ENCODE assay signal across 9 cellular contexts in genomic region chr11:33716236-33716635, GRCh38. TPM values are rescaled to one million over a fixed set of nuclear protein-coding genes. Genes with fewer than 3 reads are reported as not detected.
A peak's percentile ranks its signal among the peaks of the same experiment; 100 is the strongest.
DNase-seq lines count a peak whose midpoint lies in the region; ATAC-seq, FAIRE-seq and TF ChIP-seq lines count a peak whose summit lies in the region.
"Had no signal": no experiment of that assay in that cellular context is flagged by ENCODE, and none has a peak within 500 bp of the region (broad histone marks: within the 10 kb centered on the region; RNA-seq: fewer than 3 reads in every experiment).

No MANE protein-coding gene starts in this region.

- peak overlapping the region in 2 of 4 donors; percentile 45 to 72 for H3K27ac ChIP-seq in tibial nerve

- peaks cover 10% of the 10 kb centered on the region for H3K36me3 Mint-ChIP-seq in activated CD4-positive, alpha-beta T cell treated with anti-CD3 and anti-CD28 coated beads, Interleukin-2, amount 10 ng/mL, durations not matched to agents 7 days and 5 days (ENCODE audit: low read depth)

- no peak overlapping the region for H3K4me3 ChIP-seq in fibroblast of villous mesenchyme (ENCODE audit: low read depth, low read length)
- no peak overlapping the region for H3K4me3 ChIP-seq in tibial nerve

- TF ChIP-seq POLR2A in tibial nerve (IDR thresholded peaks at IDR 0.05), result no peak

- H3K4me1 ChIP-seq in tibial nerve, result peaks cover 0 to 68% (median 17%) of the 10 kb centered on the region in 4 donors

- no peaks in the 10 kb centered on the region for H3K9me3 ChIP-seq in tibial nerve

- H3K27me3 ChIP-seq in tibial nerve, result no peaks in the 10 kb centered on the region

- peaks cover 10% of the 10 kb centered on the region for H3K4me1 Mint-ChIP-seq in activated CD4-positive, alpha-beta T cell treated with anti-CD3 and anti-CD28 coated beads, Interleukin-2, amount 10 ng/mL, durations not matched to agents 7 days and 5 days

- H3K9me3 Mint-ChIP-seq in activated CD4-positive, alpha-beta T cell treated with anti-CD3 and anti-CD28 coated beads, Interleukin-2, amount 10 ng/mL, durations not matched to agents 7 days and 5 days, result no peaks in the 10 kb centered on the region

- WGBS in tibial nerve, 2 donors, result 69 to 77% methylated on average over 2 of the region's 2 CpGs

- FAIRE-seq in RCC 7860 (lab: Jason Lieb, UNC), result no peak

- POLR2A ChIA-PET in activated CD4-positive, alpha-beta T cell treated with anti-CD3 and anti-CD28 coated beads, Interleukin-2, amount 10 ng/mL, durations not matched to agents 7 days and 5 days (lab: Charles Lee), result no interaction called here

- peak; percentile 49 for TF ChIP-seq CTCF in fibroblast of villous mesenchyme (IDR thresholded peaks at IDR 0.05; ENCODE audit: insufficient read depth, low read depth, low read length)
- TF ChIP-seq CTCF in tibial nerve (IDR thresholded peaks at IDR 0.05), result peak in 3 of 5 experiments; percentile 15 to 25 (median 15)

- no peak overlapping the region for H3K27ac Mint-ChIP-seq in activated CD4-positive, alpha-beta T cell treated with anti-CD3 and anti-CD28 coated beads, Interleukin-2, amount 10 ng/mL, durations not matched to agents 7 days and 5 days

- peaks cover 0 to 81% (median 11%) of the 10 kb centered on the region in 3 donors for H3K36me3 ChIP-seq in tibial nerve

- no peak overlapping the region for H3K4me3 Mint-ChIP-seq in activated CD4-positive, alpha-beta T cell treated with anti-CD3 and anti-CD28 coated beads, Interleukin-2, amount 10 ng/mL, durations not matched to agents 7 days and 5 days

- ATAC-seq in HG03571 (IDR thresholded peaks at IDR 0.05; ENCODE audit: unreplicated experiment) (no peak), HG02981 (IDR thresholded peaks at IDR 0.05; ENCODE audit: unreplicated experiment) (no peak)

- TF ChIP-seq EP300 in tibial nerve (IDR thresholded peaks at IDR 0.05), result no peak

- CTCF ChIA-PET in activated CD4-positive, alpha-beta T cell treated with anti-CD3 and anti-CD28 coated beads, Interleukin-2, amount 10 ng/mL, durations not matched to agents 7 days and 5 days (lab: Charles Lee), result interaction anchor here (0.6 to 3.0 kb wide), 7 partner anchors 10 to 91 kb away, joined by 3 to 22 read pairs (median 3); no protein-coding TSS in a partner anchor

- DNase-seq in activated CD4-positive, alpha-beta T cell treated with anti-CD3 and anti-CD28 coated beads, Interleukin-2, amount 10 ng/mL, durations not matched to agents 7 days and 5 days, result peak; percentile 25
- DNase-seq in activated CD4-positive, alpha-beta T cell treated with anti-CD3 and anti-CD28 coated beads, Interleukin-2, amount 50 U/mL, for 1 hour, result no peak
- DNase-seq in RCC 7860 (ENCODE audit: low spot score), result peak; percentile 28
- peak; percentile 53 for DNase-seq in fibroblast of villous mesenchyme (ENCODE audit: low read depth)
- DNase-seq in tibial nerve (ENCODE audit: low spot score in 2 of 2), result no peak
- DNase-seq in T1000 (lab: John Stamatoyannopoulos, UW), result no peak

- H3K27me3 Mint-ChIP-seq in activated CD4-positive, alpha-beta T cell treated with anti-CD3 and anti-CD28 coated beads, Interleukin-2, amount 10 ng/mL, durations not matched to agents 7 days and 5 days, result no peaks in the 10 kb centered on the region

RNA-seq across cellular contexts. Expression of gene C11orf91, which starts 15.6 kb away (rescaled TPM):
- total RNA-seq in activated CD4-positive, alpha-beta T cell treated with anti-CD3 and anti-CD28 coated beads, Interleukin-2, amount 10 ng/mL, durations not matched to agents 7 days and 5 days, result under 1 TPM; 0.25 to 0.27 TPM
- total RNA-seq in fibroblast of villous mesenchyme (not detected in 2 replicates), tibial nerve (not detected)
- total RNA-seq: Daoy had no signal

RNA-seq across cellular contexts. Expression of gene CD59, which starts 20.0 kb away (rescaled TPM):
- total RNA-seq in activated CD4-positive, alpha-beta T cell treated with anti-CD3 and anti-CD28 coated beads, Interleukin-2, amount 10 ng/mL, durations not matched to agents 7 days and 5 days, result 10 to 100 TPM; 97.2 to 97.4 TPM
- total RNA-seq in fibroblast of villous mesenchyme, result 206 and 279 TPM in 2 replicates
- total RNA-seq in tibial nerve, result 100 to 1,000 TPM; 190 to 448 (median 302) TPM

RNA-seq across cellular contexts. Expression of gene FBXO3, which starts 58.1 kb away (rescaled TPM):
- 10 to 100 TPM; 22.7 to 24.2 TPM for total RNA-seq in activated CD4-positive, alpha-beta T cell treated with anti-CD3 and anti-CD28 coated beads, Interleukin-2, amount 10 ng/mL, durations not matched to agents 7 days and 5 days
- total RNA-seq in fibroblast of villous mesenchyme (16.8 and 30.7 TPM in 2 replicates), tibial nerve (10 to 100 TPM; 27.8 to 36.3 (median 28.7) TPM)

Comparison
In these comparisons a context has a peak if more than half of its experiments do, and no peak if none do; other contexts are left out.
1. DNase-seq: peak in activated CD4-positive, alpha-beta T cell treated with anti-CD3 and anti-CD28 coated beads, Interleukin-2, amount 10 ng/mL, durations not matched to agents 7 days and 5 days (single experiment), RCC 7860 (single experiment) and fibroblast of villous mesenchyme (single experiment); none in activated CD4-positive, alpha-beta T cell treated with anti-CD3 and anti-CD28 coated beads, Interleukin-2, amount 50 U/mL, for 1 hour (single experiment), tibial nerve (0 of 2) and T1000 (single experiment).